24 cellular contexts compared by ENCODE assay signal in genomic region chr3:131067983-131068382, GRCh38. TPM values are rescaled to one million over a fixed set of nuclear protein-coding genes. Genes with fewer than 3 reads are reported as not detected.
A peak's percentile ranks its signal among the peaks of the same experiment; 100 is the strongest.
DNase-seq lines count a peak whose midpoint lies in the region; ATAC-seq and TF ChIP-seq lines count a peak whose summit lies in the region.
"Had no signal": no experiment of that assay in that cellular context is flagged by ENCODE, and none has a peak within 500 bp of the region (broad histone marks: within the 10 kb centered on the region; RNA-seq: fewer than 3 reads in every experiment).

No MANE protein-coding gene starts in this region.

- DNase-seq in NCI-H2196 (lab: John Stamatoyannopoulos, UW; ENCODE audit: unreplicated experiment) (peak; percentile 24), NCI-H2196 treated with DMSO at 0.1 percent for 48 hours (lab: John Stamatoyannopoulos, UW; ENCODE audit: unreplicated experiment) (no peak), MM.1S (peak; percentile 27), SJCRH30 (peak; percentile 77 to 90), thyroid gland (peak; percentile 56 to 57), left lung (no peak), NCI-H128 (lab: John Stamatoyannopoulos, UW; ENCODE audit: unreplicated experiment) (no peak)
- DNase-seq: activated CD8-positive, alpha-beta T cell treated with anti-CD3 and anti-CD28 coated beads, Interleukin-2, amount 10 ng/mL, durations not matched to agents 7 days and 5 days; activated naive CD4-positive, alpha-beta T cell treated with anti-CD3 and anti-CD28 coated beads, Interleukin-2, amount 10 ng/mL, durations not matched to agents 7 days and 5 days; activated T-cell treated with anti-CD3 and anti-CD28 coated beads, Interleukin-2, amount 50 U/mL, for 24 hours; caudate nucleus; dermis blood vessel endothelial cell; GOT3; immature natural killer cell; KBM-7; lower lobe of right lung; NCI-H1048; NCI-H446; RPMI8226; spleen; uterus had no signal

- intact Hi-C loops in thyroid gland (cut with DNase I) = no loop called here
- intact Hi-C loops in left lung (cut with DNase I) = no loop called here

- H4K20me1 ChIP-seq in MM.1S (ENCODE audit: insufficient read depth, low read length) = no peaks in the 10 kb centered on the region
- H4K20me1 ChIP-seq: BLaER1 had no signal

- ATAC-seq in left lung (no peak), GM21515 (IDR thresholded peaks at IDR 0.05; ENCODE audit: unreplicated experiment) (no peak)
- ATAC-seq: activated CD8-positive, alpha-beta T cell treated with anti-CD3 and anti-CD28 coated beads, Interleukin-2, amount 10 ng/mL, durations not matched to agents 7 days and 5 days; lower lobe of right lung had no signal

- H3K9me3 ChIP-seq in MM.1S (replicated peaks; ENCODE audit: insufficient read depth, low read length) (no peaks in the 10 kb centered on the region), SJCRH30 (replicated peaks) (no peaks in the 10 kb centered on the region), thyroid gland (no peaks in the 10 kb centered on the region), left lung (no peaks in the 10 kb centered on the region)
- H3K9me3 ChIP-seq: BLaER1, lower lobe of right lung, neutrophil, spleen, uterus had no signal

- TF ChIP-seq POLR2A in thyroid gland (IDR thresholded peaks at IDR 0.05) = no peak

- no peaks in the 10 kb centered on the region for H3K27me3 ChIP-seq in MM.1S (replicated peaks; ENCODE audit: insufficient read depth, low read length)
- H3K27me3 ChIP-seq in SJCRH30 = no peaks in the 10 kb centered on the region
- no peaks in the 10 kb centered on the region for H3K27me3 ChIP-seq in thyroid gland
- no peaks in the 10 kb centered on the region for H3K27me3 ChIP-seq in left lung
- H3K27me3 ChIP-seq: BLaER1, neutrophil, spleen, uterus had no signal

- H3K36me3 ChIP-seq in MM.1S (replicated peaks; ENCODE audit: insufficient read depth, low read length) (no peaks in the 10 kb centered on the region), SJCRH30 (no peaks in the 10 kb centered on the region), thyroid gland (no peaks in the 10 kb centered on the region), left lung (no peaks in the 10 kb centered on the region)
- H3K36me3 ChIP-seq: BLaER1, lower lobe of right lung, neutrophil, spleen, uterus had no signal

- H3F3A ChIP-seq in MM.1S (ENCODE audit: insufficient read depth, low read length) = peaks cover 13% of the 10 kb centered on the region; the same call in 1 of the 2 replicates

- no peaks in the 10 kb centered on the region for H3K79me2 ChIP-seq in MM.1S (ENCODE audit: low read length)

- H3K4me1 ChIP-seq in MM.1S (ENCODE audit: low read length) (peaks cover 24% of the 10 kb centered on the region), SJCRH30 (peaks cover 13% of the 10 kb centered on the region), thyroid gland (no peaks in the 10 kb centered on the region), left lung (no peaks in the 10 kb centered on the region)
- H3K4me1 ChIP-seq: BLaER1, lower lobe of right lung, spleen, uterus had no signal

- no peak overlapping the region for H3K27ac ChIP-seq in MM.1S (ENCODE audit: low read length)
- H3K27ac ChIP-seq in SJCRH30 = no peak overlapping the region
- no peak overlapping the region for H3K27ac ChIP-seq in thyroid gland
- H3K27ac ChIP-seq in left lung = no peak overlapping the region
- H3K27ac ChIP-seq: BLaER1, lower lobe of right lung, neutrophil, spleen, uterus had no signal

- no peak overlapping the region for H3K9ac ChIP-seq in MM.1S (ENCODE audit: low read length)
- H3K9ac ChIP-seq: BLaER1 had no signal

- H2AFZ ChIP-seq in MM.1S (ENCODE audit: low read length) = no peak overlapping the region

- no peaks in the 10 kb centered on the region for H3K9me2 ChIP-seq in MM.1S (replicated peaks; ENCODE audit: insufficient read depth, low read length)

- H3K4me3 ChIP-seq in MM.1S (ENCODE audit: low read length) (no peak overlapping the region), SJCRH30 (no peak overlapping the region), thyroid gland (replicated peaks in 1 of 3) (no peak overlapping the region), left lung (no peak overlapping the region)
- H3K4me3 ChIP-seq: BLaER1, lower lobe of right lung, spleen, uterus had no signal

- H3K4me2 ChIP-seq in MM.1S (ENCODE audit: low read depth, low read length) = no peak overlapping the region
- H3K4me2 ChIP-seq: BLaER1 had no signal

- TF ChIP-seq CTCF in MM.1S (IDR thresholded peaks at IDR 0.05; ENCODE audit: low read length) = no peak
- no peak for TF ChIP-seq CTCF in thyroid gland (IDR thresholded peaks at IDR 0.05)
- TF ChIP-seq CTCF in left lung (IDR thresholded peaks at IDR 0.05) = no peak

RNA-seq across cellular contexts. Expression of gene NEK11, which starts 41.3 kb away (rescaled TPM):
- 1.9 and 2.0 TPM in 2 replicates for total RNA-seq in SJCRH30 (2014; rRNA removed; shearing (Covaris generic))
- total RNA-seq in thyroid gland = 10 to 100 TPM; 14.8 to 34.0 (median 28.2) TPM
- 1 to 10 TPM; 7.9 to 9.6 TPM for total RNA-seq in left lung

RNA-seq across cellular contexts. Expression of gene ASTE1, which starts 41.4 kb away (rescaled TPM):
- total RNA-seq in SJCRH30 (2014; rRNA removed; shearing (Covaris generic)) = 10.4 and 10.5 TPM in 2 replicates
- total RNA-seq in thyroid gland (10 to 100 TPM in 2 of 4 donors, 1 to 10 TPM in 2; 7.9 to 13.1 (median 9.7) TPM), left lung (1 to 10 TPM; 5.1 to 6.6 TPM)

Comparison
In these comparisons a context has a peak if more than half of its experiments do, and no peak if none do; other contexts are left out.
1. DNase-seq: peak in NCI-H2196 (single experiment), MM.1S (single experiment), SJCRH30 (2 of 2) and thyroid gland (2 of 2); none in NCI-H2196 treated with DMSO at 0.1 percent for 48 hours (single experiment), left lung (0 of 2) and NCI-H128 (single experiment).